ENCODE assay signal across 1 cellular context in genomic region chr4:173370477-173371291, GRCh38.
TF ChIP-seq lines count a peak whose summit lies in the region.

TSS of gene SAP30 (plus strand) at chr4:173370954. CDS start at chr4:173371183, 229 bp downstream.

TF ChIP-seq in K562, 482 proteins besides CTCF, POLR2A, EP300 and RAD21 (continued from another document and continues in another):
- TF ChIP-seq THRA (IDR thresholded peaks at IDR 0.05) (no peak), JUND (IDR thresholded peaks at IDR 0.05; ENCODE audit: borderline replicate concordance, low read depth, low read length) (no peak; the same call in 1 of the 2 replicates), JUND (tag; IDR thresholded peaks at IDR 0.05; ENCODE audit: borderline replicate concordance, low read depth, low read length) (no peak; the same call in 2 of the 3 replicates), CBFA2T3 (IDR thresholded peaks at IDR 0.05) (no peak), MYC (IDR thresholded peaks at IDR 0.05; ENCODE audit: low read depth, low read length) (peak; percentile 72), MYC (CRISPR knock-in tag; IDR thresholded peaks at IDR 0.05; ENCODE audit: borderline replicate concordance, low read depth) (no peak), TAF15 (IDR thresholded peaks at IDR 0.05; ENCODE audit: low read depth, low read length) (no peak), ZNF79 (CRISPR knock-in tag; IDR thresholded peaks at IDR 0.05; ENCODE audit: low read depth) (no peak), THAP12 (CRISPR knock-in tag; IDR thresholded peaks at IDR 0.05) (peak; percentile 71; the same call in 1 of the 2 replicates), DNMT1 (IDR thresholded peaks at IDR 0.05) (no peak), KDM4B (IDR thresholded peaks at IDR 0.05; ENCODE audit: borderline replicate concordance in 2 of 2, low read depth in 1 of 2) (no peak), MED1 (CRISPR knock-in tag; IDR thresholded peaks at IDR 0.05; ENCODE audit: borderline replicate concordance) (no peak), ZNF668 (CRISPR knock-in tag; IDR thresholded peaks at IDR 0.05) (no peak), MXI1 (IDR thresholded peaks at IDR 0.05; ENCODE audit: low read depth, low read length) (peak; percentile 81), KDM2B (CRISPR knock-in tag; IDR thresholded peaks at IDR 0.05) (0 out of 2 replicates have a peak, but pooled peaks have one; percentile 20), E2F4 (CRISPR knock-in tag; IDR thresholded peaks at IDR 0.05; ENCODE audit: low read depth) (no peak), NONO (IDR thresholded peaks at IDR 0.05; ENCODE audit: low read depth in 2 of 2, low read length in 1 of 2) (peak in 1 of 2 experiments; percentile 59; a peak in 1 of 4 replicates), ZBTB12 (CRISPR knock-in tag; IDR thresholded peaks at IDR 0.05) (no peak), FUS (optimal IDR thresholded peaks at IDR 0.05; ENCODE audit: low read depth, low read length) (no peak), TCF15 (CRISPR knock-in tag; IDR thresholded peaks at IDR 0.05) (no peak), HMG20B (CRISPR knock-in tag; IDR thresholded peaks at IDR 0.05) (no peak), MAX (CRISPR knock-in tag; IDR thresholded peaks at IDR 0.05) (peak; percentile 80), NR2C2 (CRISPR knock-in tag; IDR thresholded peaks at IDR 0.05) (no peak), NR2C2 (tag; IDR thresholded peaks at IDR 0.05) (peak; percentile 92), EGR1 (conservative IDR thresholded peaks at IDR 0.05) (peak; percentile 88), ZNF318 (IDR thresholded peaks at IDR 0.05; ENCODE audit: borderline replicate concordance in 1 of 2, low read depth in 1 of 2) (no peak), ZBED1 (IDR thresholded peaks at IDR 0.05) (0 out of 2 replicates have a peak, but pooled peaks have one; percentile 41), RUNX1 (IDR thresholded peaks at IDR 0.05; ENCODE audit: low read depth) (no peak), ZNF766 (CRISPR knock-in tag; conservative IDR thresholded peaks at IDR 0.05) (0 out of 2 replicates have a peak, but pooled peaks have one; percentile 35), ZNF41 (CRISPR knock-in tag; conservative IDR thresholded peaks at IDR 0.05) (no peak), POU5F1 (IDR thresholded peaks at IDR 0.05; ENCODE audit: borderline replicate concordance, low read depth, low read length, partially characterized antibody) (no peak), ETS1 (conservative IDR thresholded peaks at IDR 0.05; ENCODE audit: control insufficient read depth, low read depth, low read length) (peak; percentile 89), ZFP36 (IDR thresholded peaks at IDR 0.05; ENCODE audit: low read depth, low read length, partially characterized antibody) (no peak), PHTF2 (CRISPR knock-in tag; IDR thresholded peaks at IDR 0.05) (no peak), ADNP (tag; IDR thresholded peaks at IDR 0.05) (no peak), SIRT6 (IDR thresholded peaks at IDR 0.05; ENCODE audit: low read depth, low read length) (no peak), TARDBP (IDR thresholded peaks at IDR 0.05) (no peak), EZH2 (IDR thresholded peaks at IDR 0.05; ENCODE audit: borderline replicate concordance, low read depth, low read length) (no peak), HNRNPLL (IDR thresholded peaks at IDR 0.05; ENCODE audit: low read depth, low read length, poor library complexity, severe bottlenecking) (peak; percentile 56)
